In genomic region chr11:123942413-123942812, GRCh38 we compare ENCODE assay signal across 10 cellular contexts. TPM values are rescaled to one million over a fixed set of nuclear protein-coding genes. Genes with fewer than 3 reads are reported as not detected.
"Had no signal": no experiment of that assay in that cellular context is flagged by ENCODE, and none has a peak within 500 bp of the region (broad histone marks: within the 10 kb centered on the region; RNA-seq: fewer than 3 reads in every experiment).

No MANE protein-coding gene starts in this region.

- DNase-seq: IMR-90, KBM-7, KG1 had no signal

- H3K4me2 ChIP-seq: KMS-11 had no signal

- H3K27ac ChIP-seq: HL-60, KMS-11 had no signal

- ATAC-seq: HepG2 had no signal

- H3K9ac ChIP-seq: KMS-11 had no signal

- FAIRE-seq: HepG2, HTR-8/SVneo had no signal

RNA-seq across cellular contexts. Expression of gene OR6T1, which starts 1.2 kb away (rescaled TPM):
- total RNA-seq: HepG2, HT-29, HT1080, IMR-90 had no signal
- polyA plus RNA-seq: HepG2, IgD-negative memory B cell, IMR-90 had no signal

RNA-seq across cellular contexts. Expression of gene OR4D5, which starts 3.0 kb away (rescaled TPM):
- total RNA-seq: HepG2, HT-29, HT1080, IMR-90 had no signal
- polyA plus RNA-seq: HepG2, IgD-negative memory B cell, IMR-90 had no signal

RNA-seq across cellular contexts. Expression of gene OR10S1, which starts 35.2 kb away (rescaled TPM):
- total RNA-seq: HepG2, HT-29, HT1080, IMR-90 had no signal
- polyA plus RNA-seq: HepG2, IgD-negative memory B cell, IMR-90 had no signal

RNA-seq across cellular contexts. Expression of gene OR8D4, which starts 40.4 kb away (rescaled TPM):
- total RNA-seq: HepG2, HT-29, HT1080, IMR-90 had no signal
- polyA plus RNA-seq: HepG2, IgD-negative memory B cell, IMR-90 had no signal

RNA-seq across cellular contexts. Expression of gene OR10G6, which starts 52.5 kb away (rescaled TPM):
- total RNA-seq: HepG2, HT-29, HT1080, IMR-90 had no signal
- polyA plus RNA-seq: HepG2, IgD-negative memory B cell, IMR-90 had no signal
